18 cellular contexts compared by ENCODE assay signal in genomic region chr2:155679647-155680046, GRCh38.
"Had no signal": no experiment of that assay in that cellular context is flagged by ENCODE, and none has a peak within 500 bp of the region (broad histone marks: within the 10 kb centered on the region; RNA-seq: fewer than 3 reads in every experiment).

No MANE protein-coding gene starts in this region.

- H3K9me3 ChIP-seq: neutrophil, testis, upper lobe of left lung had no signal

- H3K36me3 ChIP-seq: neutrophil, stomach, upper lobe of left lung had no signal

- H3K27ac ChIP-seq: foreskin keratinocyte, neutrophil, stomach, testis, upper lobe of left lung, VCaP had no signal

- ATAC-seq: foreskin keratinocyte, natural killer cell had no signal

- H3K4me3 ChIP-seq: stomach, testis, upper lobe of left lung had no signal

- H3K27me3 ChIP-seq: foreskin keratinocyte, neutrophil, stomach, testis, upper lobe of left lung had no signal

- H3K4me1 ChIP-seq: foreskin keratinocyte, stomach, testis, upper lobe of left lung had no signal

- DNase-seq: activated CD4-positive, alpha-beta T cell treated with anti-CD3 and anti-CD28 coated beads for 1 hour; activated CD4-positive, alpha-beta T cell treated with anti-CD3 and anti-CD28 coated beads, Interleukin-2, amount 50 U/mL, for 4 hours; activated naive CD4-positive, alpha-beta T cell; activated naive CD8-positive, alpha-beta T cell treated with anti-CD3 and anti-CD28 coated beads, Interleukin-2, amount 10 ng/mL, durations not matched to agents 7 days and 5 days; activated T-cell treated with anti-CD3 and anti-CD28 coated beads for 4 hours; aorta; effector memory CD4-positive, alpha-beta T cell; foreskin keratinocyte; glutamatergic neuron; kidney glomerular epithelial cell; mesenchymal stem cell; natural killer cell; stimulated activated CD4-positive, alpha-beta T cell treated with anti-CD3 and anti-CD28 coated beads, Interleukin-1b, Interleukin-23, amount 100 ng/mL, for 48 hours; stomach; testis; upper lobe of left lung had no signal
